In the genomic region with DNA sequence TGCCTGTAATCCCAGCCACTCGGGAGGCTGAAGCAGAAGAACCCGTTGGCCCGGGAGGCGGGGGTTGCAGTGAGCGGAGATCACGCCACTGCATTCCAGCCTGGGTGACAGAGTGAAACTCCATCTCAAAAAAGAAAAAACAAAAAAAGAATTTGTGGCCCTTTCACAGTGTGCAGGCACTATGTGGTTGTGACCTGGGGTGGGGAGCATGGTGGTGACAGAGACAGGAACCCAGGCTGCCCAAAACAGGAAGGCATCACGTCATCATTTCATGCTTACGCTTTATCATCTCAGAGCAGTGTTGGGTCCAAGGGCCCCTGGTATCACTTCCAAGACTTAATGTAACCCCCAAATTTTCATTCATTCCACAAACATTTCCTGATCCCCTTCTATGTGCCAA, we compare ENCODE assay signal across 16 cellular contexts.
DNase-seq lines count a peak whose midpoint lies in the region; ATAC-seq and TF ChIP-seq lines count a peak whose summit lies in the region.
"Had no signal": no experiment of that assay in that cellular context is flagged by ENCODE, and none has a peak within 500 bp of the region (broad histone marks: within the 10 kb centered on the region; RNA-seq: fewer than 3 reads in every experiment).

No MANE protein-coding gene starts in this region.

- TF ChIP-seq CTCF in lower lobe of right lung (IDR thresholded peaks at IDR 0.05) = no peak

- no peaks in the 10 kb centered on the region for H4K20me1 ChIP-seq in BLaER1

- intact Hi-C loops in lower lobe of right lung (cut with DNase I) = no loop called here

- peak overlapping the region; percentile 61 for H3K4me2 ChIP-seq in BLaER1

- no peak overlapping the region for H3K4me3 ChIP-seq in BLaER1
- H3K4me3 ChIP-seq in CD4-positive, CD25-positive, alpha-beta regulatory T cell (ENCODE audit: low read depth, low read length) = no peak overlapping the region
- H3K4me3 ChIP-seq in lower lobe of right lung = no peak overlapping the region
- H3K4me3 ChIP-seq: heart left ventricle, testis had no signal

- H3K4me1 ChIP-seq in BLaER1 (peaks cover 37% of the 10 kb centered on the region), lower lobe of right lung (no peaks in the 10 kb centered on the region)
- no peaks in the 10 kb centered on the region for H3K4me1 ChIP-seq in CD4-positive, CD25-positive, alpha-beta regulatory T cell (ENCODE audit: control insufficient read depth, insufficient read depth, low read length, poor library complexity, severe bottlenecking)
- H3K4me1 ChIP-seq: heart left ventricle, parathyroid adenoma, testis had no signal

- CTCF ChIA-PET in activated CD4-positive, alpha-beta memory T cell treated with anti-CD3 and anti-CD28 coated beads, Interleukin-2, amount 10 ng/mL, durations not matched to agents 7 days and 5 days (lab: Charles Lee) = no interaction called here

- DNase-seq in CD4-positive, CD25-positive, alpha-beta regulatory T cell = peak in 2 of 3 donors; percentile 12 to 43
- peak; percentile 64 for DNase-seq in activated CD4-positive, alpha-beta memory T cell treated with anti-CD3 and anti-CD28 coated beads, Interleukin-2, amount 10 ng/mL, durations not matched to agents 7 days and 5 days
- no peak for DNase-seq in lower lobe of right lung
- no peak for DNase-seq in NCI-H1694 (lab: John Stamatoyannopoulos, UW)
- DNase-seq: AML-193; HCEC 1CT; heart left ventricle; IMR-90; MM.1S; RPMI8226; stimulated activated CD4-positive, alpha-beta T cell treated with anti-CD3 and anti-CD28 coated beads, Interleukin-2, amount 100 ng/mL, for 24 hours; testis had no signal

- POLR2A ChIA-PET in activated CD4-positive, alpha-beta memory T cell treated with anti-CD3 and anti-CD28 coated beads, Interleukin-2, amount 10 ng/mL, durations not matched to agents 7 days and 5 days (lab: Charles Lee) = no interaction called here

- peak overlapping the region in 3 of 4 donors; percentile 27 to 53 (median 38) for H3K4me3 Mint-ChIP-seq in CD4-positive, CD25-positive, alpha-beta regulatory T cell
- peak overlapping the region; percentile 55 for H3K4me3 Mint-ChIP-seq in activated CD4-positive, alpha-beta memory T cell treated with anti-CD3 and anti-CD28 coated beads, Interleukin-2, amount 10 ng/mL, durations not matched to agents 7 days and 5 days

- H3K9ac ChIP-seq in BLaER1 = no peak overlapping the region
- H3K9ac ChIP-seq: parathyroid adenoma had no signal

- H3K27me3 ChIP-seq in BLaER1 = no peaks in the 10 kb centered on the region
- no peaks in the 10 kb centered on the region for H3K27me3 ChIP-seq in CD4-positive, CD25-positive, alpha-beta regulatory T cell (ENCODE audit: control insufficient read depth, insufficient read depth, low read length)
- peaks cover 3% of the 10 kb centered on the region for H3K27me3 ChIP-seq in lower lobe of right lung (ENCODE audit: low read depth)
- H3K27me3 ChIP-seq: heart left ventricle, testis had no signal

- peak; percentile 38 to 42 for ATAC-seq in CD4-positive, CD25-positive, alpha-beta regulatory T cell (ENCODE audit: low read depth in 2 of 2)
- ATAC-seq in lower lobe of right lung = peak; percentile 53 to 64
- no peak for ATAC-seq in GM19455 (IDR thresholded peaks at IDR 0.05; ENCODE audit: unreplicated experiment)
- no peak for ATAC-seq in HG03571 (IDR thresholded peaks at IDR 0.05; ENCODE audit: unreplicated experiment)
- ATAC-seq: heart left ventricle had no signal

- H3K9me3 Mint-ChIP-seq in CD4-positive, CD25-positive, alpha-beta regulatory T cell = peaks cover 0 to 4% (median 0%) of the 10 kb centered on the region in 7 donors
- H3K9me3 Mint-ChIP-seq in activated CD4-positive, alpha-beta memory T cell treated with anti-CD3 and anti-CD28 coated beads, Interleukin-2, amount 10 ng/mL, durations not matched to agents 7 days and 5 days = no peaks in the 10 kb centered on the region

- no peaks in the 10 kb centered on the region for H3K27me3 Mint-ChIP-seq in CD4-positive, CD25-positive, alpha-beta regulatory T cell
- peaks cover 21% of the 10 kb centered on the region for H3K27me3 Mint-ChIP-seq in activated CD4-positive, alpha-beta memory T cell treated with anti-CD3 and anti-CD28 coated beads, Interleukin-2, amount 10 ng/mL, durations not matched to agents 7 days and 5 days

- H3K27ac ChIP-seq in BLaER1 (no peak overlapping the region), lower lobe of right lung (no peak overlapping the region)
- peak overlapping the region; percentile 43 for H3K27ac ChIP-seq in CD4-positive, CD25-positive, alpha-beta regulatory T cell (ENCODE audit: insufficient read depth, low read length, poor library complexity, severe bottlenecking)
- H3K27ac ChIP-seq: parathyroid adenoma, testis had no signal

- H3K4me1 Mint-ChIP-seq in CD4-positive, CD25-positive, alpha-beta regulatory T cell = peaks cover 0 to 6% (median 0%) of the 10 kb centered on the region in 4 donors
- H3K4me1 Mint-ChIP-seq in activated CD4-positive, alpha-beta memory T cell treated with anti-CD3 and anti-CD28 coated beads, Interleukin-2, amount 10 ng/mL, durations not matched to agents 7 days and 5 days = peaks cover 23% of the 10 kb centered on the region

- H3K36me3 Mint-ChIP-seq in CD4-positive, CD25-positive, alpha-beta regulatory T cell = no peaks in the 10 kb centered on the region
- no peaks in the 10 kb centered on the region for H3K36me3 Mint-ChIP-seq in activated CD4-positive, alpha-beta memory T cell treated with anti-CD3 and anti-CD28 coated beads, Interleukin-2, amount 10 ng/mL, durations not matched to agents 7 days and 5 days (ENCODE audit: low read depth)

- peak overlapping the region in 2 of 3 donors; percentile 5 to 52 for H3K27ac Mint-ChIP-seq in CD4-positive, CD25-positive, alpha-beta regulatory T cell
- peak overlapping the region; percentile 89 for H3K27ac Mint-ChIP-seq in activated CD4-positive, alpha-beta memory T cell treated with anti-CD3 and anti-CD28 coated beads, Interleukin-2, amount 10 ng/mL, durations not matched to agents 7 days and 5 days

- H3K36me3 ChIP-seq in BLaER1 (no peaks in the 10 kb centered on the region), lower lobe of right lung (no peaks in the 10 kb centered on the region)
- H3K36me3 ChIP-seq in CD4-positive, CD25-positive, alpha-beta regulatory T cell (ENCODE audit: control insufficient read depth, insufficient read depth, low read length) = no peaks in the 10 kb centered on the region
- H3K36me3 ChIP-seq: heart left ventricle had no signal

- H3K9me3 ChIP-seq in BLaER1 (0 out of 2 replicates have a peak, but pooled peaks cover 4% of the 10 kb centered on the region), lower lobe of right lung (no peaks in the 10 kb centered on the region)
- no peaks in the 10 kb centered on the region for H3K9me3 ChIP-seq in CD4-positive, CD25-positive, alpha-beta regulatory T cell (ENCODE audit: control insufficient read depth in 2 of 2, low read length in 2 of 2)
- H3K9me3 ChIP-seq: testis had no signal

Comparison
In these comparisons a context has a peak if more than half of its experiments do, and no peak if none do; other contexts are left out.
1. ATAC-seq: peak in CD4-positive, CD25-positive, alpha-beta regulatory T cell (2 of 2) and lower lobe of right lung (2 of 2); none in GM19455 (single experiment) and HG03571 (single experiment).
2. DNase-seq: peak in CD4-positive, CD25-positive, alpha-beta regulatory T cell (2 of 3) and activated CD4-positive, alpha-beta memory T cell treated with anti-CD3 and anti-CD28 coated beads, Interleukin-2, amount 10 ng/mL, durations not matched to agents 7 days and 5 days (single experiment); none in lower lobe of right lung (single experiment) and NCI-H1694 (single experiment).